11 cellular contexts compared by ENCODE assay signal in the genomic region with DNA sequence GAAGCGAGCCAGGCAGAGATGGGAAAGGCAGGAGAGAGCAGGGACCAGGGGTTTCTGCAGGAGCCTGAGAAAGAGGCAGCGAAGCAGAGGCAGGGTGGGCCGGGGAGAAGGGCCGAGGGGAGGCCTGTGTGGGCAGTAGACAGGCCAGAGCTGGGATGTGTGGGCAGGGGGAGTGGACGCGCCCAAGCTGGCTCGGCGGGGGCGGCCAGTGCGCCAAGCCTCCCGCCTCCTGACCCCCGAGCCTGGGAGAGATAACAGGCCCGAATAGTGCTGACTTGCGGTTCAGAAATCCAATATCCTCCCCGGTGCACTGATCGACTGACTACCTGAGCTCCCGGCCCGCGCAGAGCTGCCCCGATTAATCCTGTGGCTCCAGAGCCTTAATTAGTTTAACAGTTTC. TPM values are rescaled to one million over a fixed set of nuclear protein-coding genes. Genes with fewer than 3 reads are reported as not detected.
A peak's percentile ranks its signal among the peaks of the same experiment; 100 is the strongest.
DNase-seq lines count a peak whose midpoint lies in the region; ATAC-seq and TF ChIP-seq lines count a peak whose summit lies in the region.
"Had no signal": no experiment of that assay in that cellular context is flagged by ENCODE, and none has a peak within 500 bp of the region (broad histone marks: within the 10 kb centered on the region; RNA-seq: fewer than 3 reads in every experiment).

No MANE protein-coding gene starts in this region.

- WGBS in testis, 2 donors: 31 to 48% methylated on average over 12 to 20 of the region's 20 CpGs

- H3K9me3 ChIP-seq in Peyer's patch: no peaks in the 10 kb centered on the region
- H3K9me3 ChIP-seq in endocrine pancreas (ENCODE audit: control insufficient read depth, low read length): no peaks in the 10 kb centered on the region
- no peaks in the 10 kb centered on the region for H3K9me3 ChIP-seq in testis

- no peaks in the 10 kb centered on the region for H3K9me3 Mint-ChIP-seq in nephron

- no peak for TF ChIP-seq POLR2A in Peyer's patch (IDR thresholded peaks at IDR 0.05)
- no peak for TF ChIP-seq POLR2A in testis (IDR thresholded peaks at IDR 0.05)

- peaks cover 0 to 79% (median 8%) of the 10 kb centered on the region in 4 donors for H3K4me1 ChIP-seq in Peyer's patch
- peaks cover 17% of the 10 kb centered on the region for H3K4me1 ChIP-seq in endocrine pancreas (ENCODE audit: control insufficient read depth, insufficient read depth, low read length)
- peaks cover 86% of the 10 kb centered on the region for H3K4me1 ChIP-seq in testis

- H3K36me3 ChIP-seq in Peyer's patch (peaks cover 0 to 4% (median 0%) of the 10 kb centered on the region in 3 donors), endocrine pancreas (ENCODE audit: control insufficient read depth, insufficient read depth, low read length) (no peaks in the 10 kb centered on the region), testis (ENCODE audit: low read depth, missing control alignments) (no peaks in the 10 kb centered on the region)

- H3K36me3 Mint-ChIP-seq in nephron (ENCODE audit: low read depth): peaks cover 6% of the 10 kb centered on the region

- peak overlapping the region; percentile 66 to 81 (median 75) for H3K4me3 Mint-ChIP-seq in nephron

- no peak for ATAC-seq in HG03432 (IDR thresholded peaks at IDR 0.05; ENCODE audit: unreplicated experiment)
- ATAC-seq: GM12878 had no signal

- peaks cover 83% of the 10 kb centered on the region for H3K4me1 Mint-ChIP-seq in nephron

- no peak overlapping the region for H3K4me3 ChIP-seq in Peyer's patch
- H3K4me3 ChIP-seq in endocrine pancreas (ENCODE audit: control insufficient read depth, insufficient read depth, low read length): no peak overlapping the region
- no peak overlapping the region for H3K4me3 ChIP-seq in testis
- H3K4me3 ChIP-seq: GM12878 had no signal

- H3K27me3 ChIP-seq in Peyer's patch (no peaks in the 10 kb centered on the region), endocrine pancreas (ENCODE audit: control insufficient read depth, insufficient read depth, low read length) (no peaks in the 10 kb centered on the region), testis (no peaks in the 10 kb centered on the region)

- DNase-seq in Peyer's patch: no peak
- DNase-seq in testis: peak; percentile 65
- no peak for DNase-seq in HuH-7.5 (ENCODE audit: low spot score)
- no peak for DNase-seq in NCI-H187 (lab: John Stamatoyannopoulos, UW)
- DNase-seq in NCI-H2196 treated with DMSO at 0.1 percent for 48 hours (lab: John Stamatoyannopoulos, UW; ENCODE audit: unreplicated experiment): no peak
- DNase-seq: dermis blood vessel endothelial cell, OCI-M1 had no signal

- intact Hi-C loops in testis (cut with DNase I; ENCODE audit: low total_unique reads): no loop called here

- TF ChIP-seq CTCF in Peyer's patch (IDR thresholded peaks at IDR 0.05): no peak
- TF ChIP-seq CTCF in nephron (IDR thresholded peaks at IDR 0.05; ENCODE audit: unreplicated experiment in 3 of 3): no peak
- TF ChIP-seq CTCF in testis (IDR thresholded peaks at IDR 0.05): no peak

- H3K27ac Mint-ChIP-seq in nephron: peak overlapping the region; percentile 97 to 99 (median 98)

- peak overlapping the region; percentile 22 to 84 (median 49) for H3K27ac ChIP-seq in Peyer's patch
- peak overlapping the region; percentile 79 to 88 for H3K27ac ChIP-seq in testis

- H3K9ac ChIP-seq in endocrine pancreas (ENCODE audit: control insufficient read depth, insufficient read depth, low read length): peak overlapping the region; percentile 60

- no peaks in the 10 kb centered on the region for H3K27me3 Mint-ChIP-seq in nephron (ENCODE audit: low read depth)

RNA-seq across cellular contexts. Expression of a gene that starts 41.9 kb away (rescaled TPM):
- total RNA-seq in Peyer's patch (10 to 100 TPM in 3 of 4 donors, 1 to 10 TPM in 1; 7.0 to 21.5 (median 12.0) TPM), testis (10 to 100 TPM; 73.7 to 86.8 TPM)
- 32.5 TPM for polyA plus RNA-seq in testis (ENCODE audit: insufficient read depth, low read depth, low replicate concordance)
